ENCODE assay signal across 12 cellular contexts in the genomic region with DNA sequence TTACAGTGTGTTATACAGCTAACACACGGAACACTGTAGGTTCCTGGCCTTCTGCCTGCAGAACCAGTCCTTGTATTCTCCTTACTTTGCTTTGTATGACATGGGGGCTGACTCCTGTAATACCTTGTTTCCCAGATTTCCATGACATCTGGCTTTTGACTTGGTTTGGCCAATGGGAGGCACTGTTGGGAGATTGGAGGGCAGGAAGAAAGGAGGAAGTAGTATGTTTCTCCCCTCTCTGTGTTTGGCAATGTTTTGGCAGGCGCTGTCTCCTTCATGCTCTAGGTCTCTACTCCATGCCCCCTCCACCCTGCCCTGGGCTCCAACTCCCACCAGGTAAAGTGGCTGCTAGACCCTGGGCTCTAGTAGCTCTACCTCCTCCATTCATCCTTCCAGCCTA.
"Had no signal": no experiment of that assay in that cellular context is flagged by ENCODE, and none has a peak within 500 bp of the region (broad histone marks: within the 10 kb centered on the region; RNA-seq: fewer than 3 reads in every experiment).

No MANE protein-coding gene starts in this region.

- H3K36me3 ChIP-seq: ascending aorta, esophagus muscularis mucosa, heart left ventricle, left ventricle myocardium inferior had no signal

- DNase-seq: activated CD4-positive, alpha-beta memory T cell treated with anti-CD3 and anti-CD28 coated beads, Interleukin-2, amount 10 ng/mL, durations not matched to agents 7 days and 5 days; activated naive CD8-positive, alpha-beta T cell treated with anti-CD3 and anti-CD28 coated beads, Interleukin-2, amount 50 U/mL, for 24 hours; dorsolateral prefrontal cortex; foreskin fibroblast; heart left ventricle; kidney; left ventricle myocardium inferior; stimulated activated CD4-positive, alpha-beta T cell treated with anti-CD3 and anti-CD28 coated beads, Interleukin-4, amount 100 ng/mL, for 1 hour; stimulated activated CD8-positive, alpha-beta memory T cell treated with anti-CD3 and anti-CD28 coated beads, Interleukin-4, amount 100 ng/mL, for 48 hours; stimulated activated naive CD8-positive, alpha-beta T cell treated with anti-CD3 and anti-CD28 coated beads, Interleukin-15, Interleukin-2, amounts not matched to agents 100 U/mL and 50 U/mL, for 24 hours had no signal

- H3K4me3 ChIP-seq: ascending aorta, dorsolateral prefrontal cortex, esophagus muscularis mucosa, heart left ventricle, left ventricle myocardium inferior had no signal

- H3K27me3 ChIP-seq: ascending aorta, dorsolateral prefrontal cortex, esophagus muscularis mucosa, heart left ventricle had no signal

- H3K4me1 ChIP-seq: ascending aorta, esophagus muscularis mucosa, heart left ventricle, left ventricle myocardium inferior had no signal

- H3K9me3 ChIP-seq: ascending aorta, heart left ventricle, left ventricle myocardium inferior had no signal

- H3K27ac ChIP-seq: ascending aorta, dorsolateral prefrontal cortex, esophagus muscularis mucosa, heart left ventricle, left ventricle myocardium inferior had no signal

- ATAC-seq: activated naive CD8-positive, alpha-beta T cell treated with anti-CD3 and anti-CD28 coated beads, Interleukin-2, amount 50 U/mL, for 24 hours; heart left ventricle; stimulated activated naive CD8-positive, alpha-beta T cell treated with anti-CD3 and anti-CD28 coated beads, Interleukin-15, Interleukin-2, amounts not matched to agents 100 U/mL and 50 U/mL, for 24 hours had no signal
